20 cellular contexts compared by ENCODE assay signal in the genomic region with DNA sequence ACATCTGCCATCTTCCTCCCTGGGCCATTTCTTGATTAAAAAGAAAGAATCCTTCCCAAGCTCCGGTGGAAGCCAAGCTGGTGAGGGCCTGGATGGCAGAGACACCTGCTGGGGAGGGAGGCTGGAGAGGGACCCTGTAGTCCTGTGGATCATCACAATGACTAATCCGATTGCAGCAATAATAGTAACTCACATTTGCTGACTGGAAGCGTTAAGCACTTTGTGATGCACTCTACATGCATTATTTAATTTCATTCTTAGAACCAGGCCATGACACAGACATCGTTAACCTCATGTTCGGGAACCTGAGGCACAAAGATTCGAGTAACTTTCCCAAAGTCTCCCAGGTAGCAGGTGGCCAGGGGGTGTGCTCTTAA. TPM values are rescaled to one million over a fixed set of nuclear protein-coding genes. Genes with fewer than 3 reads are reported as not detected.
"Had no signal": no experiment of that assay in that cellular context is flagged by ENCODE, and none has a peak within 500 bp of the region (broad histone marks: within the 10 kb centered on the region; RNA-seq: fewer than 3 reads in every experiment).

No MANE protein-coding gene starts in this region.

- H3K27me3 ChIP-seq: body of pancreas, gastroesophageal sphincter, left lung, tibial artery, vagina had no signal

- H3K27ac ChIP-seq: body of pancreas, coronary artery, gastroesophageal sphincter, left lung, neutrophil, tibial artery, vagina had no signal

- H3K4me3 Mint-ChIP-seq: activated B cell treated with CpG ODN at 0.5 μM for 24 hours; activated naive CD8-positive, alpha-beta T cell treated with anti-CD3 and anti-CD28 coated beads for 36 hours; central memory CD8-positive, alpha-beta T cell; naive thymus-derived CD4-positive, alpha-beta T cell had no signal

- H3K9me3 ChIP-seq: body of pancreas, gastroesophageal sphincter, left lung, mucosa of descending colon, neutrophil, tibial artery, vagina had no signal

- H3K27ac Mint-ChIP-seq: activated B cell treated with CpG ODN at 0.5 μM for 24 hours; activated naive CD8-positive, alpha-beta T cell treated with anti-CD3 and anti-CD28 coated beads for 36 hours had no signal

- H3K9me3 Mint-ChIP-seq: activated B cell treated with CpG ODN at 0.5 μM for 24 hours; activated naive CD8-positive, alpha-beta T cell treated with anti-CD3 and anti-CD28 coated beads for 36 hours; central memory CD8-positive, alpha-beta T cell; naive thymus-derived CD4-positive, alpha-beta T cell had no signal

- DNase-seq: activated B cell treated with CpG ODN at 0.5 μM for 24 hours; activated CD4-positive, alpha-beta T cell treated with anti-CD3 and anti-CD28 coated beads for 48 hours; activated CD8-positive, alpha-beta memory T cell treated with anti-CD3 and anti-CD28 coated beads, Interleukin-2, amount 50 U/mL, for 48 hours; activated naive CD8-positive, alpha-beta T cell treated with anti-CD3 and anti-CD28 coated beads for 36 hours; amygdala; body of pancreas; naive thymus-derived CD4-positive, alpha-beta T cell; stimulated activated CD4-positive, alpha-beta T cell treated with anti-CD3 and anti-CD28 coated beads, Interleukin-4, amount 100 ng/mL, for 1 hour; stimulated activated naive CD4-positive, alpha-beta T cell; T-helper 2 cell; tibial artery had no signal

- H3K4me3 ChIP-seq: body of pancreas, coronary artery, gastroesophageal sphincter, left lung, mucosa of descending colon, tibial artery, vagina had no signal

- H3K36me3 ChIP-seq: gastroesophageal sphincter, left lung, neutrophil, tibial artery, vagina had no signal

- ATAC-seq: body of pancreas; gastroesophageal sphincter; left lung; mucosa of descending colon; naive thymus-derived CD4-positive, alpha-beta T cell had no signal

- H3K4me1 Mint-ChIP-seq: activated naive CD8-positive, alpha-beta T cell treated with anti-CD3 and anti-CD28 coated beads for 36 hours had no signal

- H3K27me3 Mint-ChIP-seq: central memory CD8-positive, alpha-beta T cell had no signal

RNA-seq across cellular contexts. Expression of a gene that starts 13.8 kb away (rescaled TPM):
- total RNA-seq: activated B cell treated with CpG ODN at 0.5 μM for 24 hours; activated naive CD8-positive, alpha-beta T cell treated with anti-CD3 and anti-CD28 coated beads for 36 hours; endothelial cell of umbilical vein; naive thymus-derived CD4-positive, alpha-beta T cell had no signal
- polyA plus RNA-seq: endothelial cell of umbilical vein; keratinocyte; naive thymus-derived CD4-positive, alpha-beta T cell had no signal
